In genomic region chr12:62438098-62438692, GRCh38 we compare ENCODE assay signal across 8 cellular contexts. TPM values are rescaled to one million over a fixed set of nuclear protein-coding genes. Genes with fewer than 3 reads are reported as not detected.
DNase-seq lines count a peak whose midpoint lies in the region; ATAC-seq, FAIRE-seq and TF ChIP-seq lines count a peak whose summit lies in the region.

No MANE protein-coding gene starts in this region.

- no peak overlapping the region for H3K4me2 ChIP-seq in GM12878 (ENCODE audit: control insufficient read depth, insufficient read depth)

- H3K36me3 ChIP-seq in SJCRH30 = no peaks in the 10 kb centered on the region
- no peaks in the 10 kb centered on the region for H3K36me3 ChIP-seq in GM12878 (ENCODE audit: control insufficient read depth in 2 of 2, insufficient read depth in 2 of 2, low read length in 1 of 2)

- in situ Hi-C loops in GM12878 (cut with MboI) = loop anchor here (5.0 to 25.0 kb wide), 2 partner anchors 354 to 624 kb away; no protein-coding TSS in a partner anchor

- 19% methylated on average over 6 of the region's 6 CpGs for WGBS in GM12878 (ENCODE audit: insufficient coverage, insufficient replicate concordance, low lambda C conversion rate, missing lambda C conversion rate)

- RAD21 ChIA-PET in GM12878 (lab: Charles Lee; ENCODE audit: unreplicated experiment) = interaction anchor here (0.6 to 4.9 kb wide), 18 partner anchors 11 to 631 kb away, joined by 3 to 57 read pairs (median 3); partner anchors contain the start of gene USP15

- peak; percentile 75 for TF ChIP-seq RAD21 in GM12878 (IDR thresholded peaks at IDR 0.05; ENCODE audit: insufficient read depth, low read depth, low read length)

- CTCF ChIA-PET in GM12878 (lab: Yijun Ruan, JAX) = interaction anchor here (0.6 to 5.7 kb wide), 43 partner anchors 8 to 633 kb away, joined by 3 to 169 read pairs (median 4); partner anchors contain the start of gene MON2

- no TSS peak for BruUV-seq in GM12878 (replicated peaks; lab: Mats Ljungman, UMichigan)

- H3K27me3 ChIP-seq in SJCRH30 (no peaks in the 10 kb centered on the region), GM12878 (replicated peaks in 1 of 2; ENCODE audit: control insufficient read depth in 2 of 2, insufficient read depth in 2 of 2, low read length in 1 of 2) (no peaks in the 10 kb centered on the region)

- no peaks in the 10 kb centered on the region for H4K20me1 ChIP-seq in GM12878 (ENCODE audit: control insufficient read depth, insufficient read depth)

- peak; percentile 28 for DNase-seq in NCI-H1105 treated with DMSO at 0.1 percent for 48 hours (lab: John Stamatoyannopoulos, UW)
- no peak for DNase-seq in NCI-H1105 (lab: John Stamatoyannopoulos, UW)
- DNase-seq in HPDE6-E6E7 (ENCODE audit: extremely low spot score) = peak; percentile 12
- DNase-seq in SJCRH30 = peak; percentile 45 to 72
- DNase-seq in GM12878 (ENCODE audit: low read depth, low spot score) = peak; percentile 11
- DNase-seq in inferior parietal cortex (ENCODE audit: extremely low spot score) = peak; percentile 86
- peak; percentile 14 to 48 (median 36) for DNase-seq in stimulated activated CD4-positive, alpha-beta T cell treated with anti-CD3 and anti-CD28 coated beads, Interleukin-1b, Interleukin-23, amount 100 ng/mL, for 24 hours (ENCODE audit: low read depth in 4 of 4, low spot score in 1 of 4)

- peak; percentile 53; the same call in 2 of the 3 replicates for ATAC-seq in GM12878
- ATAC-seq in GM19397 (IDR thresholded peaks at IDR 0.05; ENCODE audit: unreplicated experiment) = no peak

- H3K9me3 ChIP-seq in SJCRH30 (replicated peaks) = no peaks in the 10 kb centered on the region; the same call in 1 of the 2 replicates
- no peaks in the 10 kb centered on the region for H3K9me3 ChIP-seq in GM12878 (replicated peaks; ENCODE audit: control insufficient read depth, insufficient read depth, low read length)

- no peak overlapping the region for H3K27ac ChIP-seq in SJCRH30
- H3K27ac ChIP-seq in GM12878 (ENCODE audit: control insufficient read depth, insufficient read depth) = no peak overlapping the region

- TF ChIP-seq CTCF in GM12878 (IDR thresholded peaks at IDR 0.05 in 2 of 3, conservative IDR thresholded peaks at IDR 0.05 in 1 of 3; ENCODE audit: control insufficient read depth in 2 of 3, extremely low read depth in 1 of 3, insufficient read depth in 1 of 3, low read depth in 3 of 3, low read length in 3 of 3) = peak; percentile 52 to 67 (median 60)

- H3K4me3 ChIP-seq in SJCRH30 (no peak overlapping the region), GM12878 (no peak overlapping the region)

- no peak overlapping the region for H2AFZ ChIP-seq in GM12878 (ENCODE audit: control insufficient read depth, low read depth, low read length)

- H3K79me2 ChIP-seq in GM12878 (ENCODE audit: control insufficient read depth, insufficient read depth, low read length) = no peaks in the 10 kb centered on the region

- SMC1A ChIA-PET in GM12878 (lab: Charles Lee; ENCODE audit: uncharacterized antibody, unreplicated experiment) = interaction anchor here (0.7 to 5.3 kb wide), 21 partner anchors 10 to 375 kb away, joined by 3 to 112 read pairs (median 5); partner anchors contain the start of gene MON2

- POLR2A ChIA-PET in GM12878 (lab: Charles Lee) = no interaction called here

- TF ChIP-seq EP300 in GM12878 (IDR thresholded peaks at IDR 0.05; ENCODE audit: borderline replicate concordance in 1 of 2, control insufficient read depth in 1 of 2, low read depth in 2 of 2, low read length in 2 of 2) = no peak

- H3K4me1 ChIP-seq in SJCRH30 (no peaks in the 10 kb centered on the region), GM12878 (ENCODE audit: control insufficient read depth, insufficient read depth, low read length) (peaks cover 14% of the 10 kb centered on the region)

- intact Hi-C loops in GM12878 (cut with micrococcal nuclease; ENCODE audit: unreplicated experiment) = loop anchor here (1.0 to 5.0 kb wide), 4 partner anchors 144 to 374 kb away; no protein-coding TSS in a partner anchor

- no peak for TF ChIP-seq POLR2A in GM12878 (IDR thresholded peaks at IDR 0.05; ENCODE audit: low read depth, low read length)

- no peak overlapping the region for H3K9ac ChIP-seq in GM12878 (ENCODE audit: control insufficient read depth, insufficient read depth, low read length)

- no peak for FAIRE-seq in GM12878 (lab: Jason Lieb, UNC)

TF ChIP-seq in GM12878, 131 proteins besides CTCF, POLR2A, EP300 and RAD21:
- TF ChIP-seq SMC3 (IDR thresholded peaks at IDR 0.05; ENCODE audit: borderline replicate concordance, low read length) (peak; percentile 78), HCFC1 (IDR thresholded peaks at IDR 0.05; ENCODE audit: low read length) (no peak)
TF ChIP-seq in GM12878: peak in this region for 1.

RNA-seq across cellular contexts. Expression of gene MON2, which starts 28.4 kb away (rescaled TPM):
- total RNA-seq in SJCRH30 (2014; rRNA removed; shearing (Covaris generic)) = 21.8 and 24.6 TPM in 2 replicates
- total RNA-seq in GM12878 (2013; cell fraction: nucleolus; rRNA removed) = 350 and 393 TPM in 2 replicates
- total RNA-seq in GM12878 (2014; rRNA removed) (23.8 and 24.9 TPM in 2 replicates), GM12878 (2014; rRNA removed; fragmentation: Illumina TruSeq; extraction: Trizol) (34.3 and 39.2 TPM in 2 replicates), GM12878 (2021) (28.7 and 32.4 TPM in 2 replicates)
- polyA plus RNA-seq in GM12878 (2011; ENCODE audit: low read depth) = 9.7 TPM
- polyA plus RNA-seq in GM12878 (2011; rRNA removed) (22.9 and 31.9 TPM in 2 replicates), GM12878 (2014; fragmentation: Illumina TruSeq; extraction: Trizol) (27.1 and 34.6 TPM in 2 replicates), GM12878 (2014; fragmentation: Nextera tagmentation; extraction: Ambion mirVana) (1 to 10 TPM; 5.4 to 5.9 TPM), GM12878 (2014; rRNA removed) (16.9 and 17.9 TPM in 2 replicates), GM12878 (2016; fragmentation: Nextera tagmentation; extraction: Ambion mirVana) (10 to 100 TPM; 22.0 to 25.2 TPM)
- 5.5 and 10.3 TPM in 2 replicates for polyA plus RNA-seq in GM12878 (2011; cell fraction: cytosol; rRNA removed)
- polyA plus RNA-seq in GM12878 (2011; cell fraction: nucleus; rRNA removed) = 54.9 TPM in 2 replicates
- polyA plus RNA-seq in GM12878 (2012) = 15.3 and 21.1 TPM in 2 replicates
- 34.5 and 49.2 TPM in 2 replicates for polyA minus RNA-seq in GM12878 (2011; rRNA and poly(A)+ RNA removed)
- polyA minus RNA-seq in GM12878 (2011; cell fraction: cytosol; rRNA and poly(A)+ RNA removed) = 9.1 and 14.2 TPM in 2 replicates
- 57.7 and 76.9 TPM in 2 replicates for polyA minus RNA-seq in GM12878 (2011; cell fraction: nucleus; rRNA and poly(A)+ RNA removed)
